1 cellular context compared by ENCODE assay signal in the genomic region with DNA sequence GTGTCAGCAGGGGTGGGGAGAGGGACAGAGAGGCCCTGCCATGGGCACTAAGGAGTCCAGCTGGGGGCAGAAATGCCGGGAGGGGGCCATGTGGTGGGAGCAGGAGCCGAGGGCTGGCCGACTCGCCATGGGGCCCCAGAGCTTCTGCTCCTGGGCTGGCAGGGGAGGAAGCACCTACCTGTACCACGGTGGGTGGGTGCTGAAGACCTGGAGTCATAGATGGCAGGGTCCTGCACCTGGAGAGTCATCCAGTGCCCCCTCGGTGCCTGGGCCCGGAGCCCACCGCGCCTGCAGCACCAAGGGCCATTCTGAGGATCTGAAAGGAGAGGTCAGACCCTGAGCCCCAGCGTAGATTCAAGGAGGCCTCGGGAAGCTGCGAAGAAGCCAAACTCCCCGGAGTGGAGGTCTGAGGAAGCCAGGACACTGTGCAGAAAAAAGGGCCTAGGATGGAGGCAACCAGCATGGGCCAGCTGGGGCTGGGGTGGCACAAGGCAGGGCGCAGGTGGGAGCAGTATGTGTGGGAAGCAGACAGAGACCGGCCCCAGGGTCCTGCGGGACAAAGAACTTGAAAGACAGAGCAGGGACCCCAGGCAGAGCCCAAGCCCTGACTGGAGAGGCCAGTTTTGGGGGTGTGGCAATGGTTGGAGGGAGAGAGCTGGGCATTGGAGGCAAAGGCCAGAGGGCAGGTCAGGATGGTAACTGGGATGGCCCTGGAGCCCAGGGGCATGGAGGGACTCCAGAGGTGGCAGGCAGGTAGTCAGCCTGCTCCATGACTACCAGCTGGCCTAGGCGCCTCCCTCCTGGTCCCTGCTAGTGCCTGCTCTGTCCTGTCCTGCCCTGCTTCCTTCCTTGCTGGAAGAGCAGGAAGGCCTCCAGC.
TF ChIP-seq lines count a peak whose summit lies in the region.

No MANE protein-coding gene starts in this region.

TF ChIP-seq in neural cell, 6 proteins besides CTCF, POLR2A, EP300 and RAD21:
- TF ChIP-seq TAF1 (IDR thresholded peaks at IDR 0.05; ENCODE audit: low read depth) (no peak), MXI1 (conservative IDR thresholded peaks at IDR 0.05; ENCODE audit: poor library complexity, severe bottlenecking) (no peak), SMC3 (conservative IDR thresholded peaks at IDR 0.05; ENCODE audit: poor library complexity) (no peak), POLR2AphosphoS5 (IDR thresholded peaks at IDR 0.05) (no peak), EZH2 (IDR thresholded peaks at IDR 0.05; ENCODE audit: borderline replicate concordance, insufficient read depth, low read length, poor library complexity, severe bottlenecking) (no peak)
- TF ChIP-seq, protein P1, sequence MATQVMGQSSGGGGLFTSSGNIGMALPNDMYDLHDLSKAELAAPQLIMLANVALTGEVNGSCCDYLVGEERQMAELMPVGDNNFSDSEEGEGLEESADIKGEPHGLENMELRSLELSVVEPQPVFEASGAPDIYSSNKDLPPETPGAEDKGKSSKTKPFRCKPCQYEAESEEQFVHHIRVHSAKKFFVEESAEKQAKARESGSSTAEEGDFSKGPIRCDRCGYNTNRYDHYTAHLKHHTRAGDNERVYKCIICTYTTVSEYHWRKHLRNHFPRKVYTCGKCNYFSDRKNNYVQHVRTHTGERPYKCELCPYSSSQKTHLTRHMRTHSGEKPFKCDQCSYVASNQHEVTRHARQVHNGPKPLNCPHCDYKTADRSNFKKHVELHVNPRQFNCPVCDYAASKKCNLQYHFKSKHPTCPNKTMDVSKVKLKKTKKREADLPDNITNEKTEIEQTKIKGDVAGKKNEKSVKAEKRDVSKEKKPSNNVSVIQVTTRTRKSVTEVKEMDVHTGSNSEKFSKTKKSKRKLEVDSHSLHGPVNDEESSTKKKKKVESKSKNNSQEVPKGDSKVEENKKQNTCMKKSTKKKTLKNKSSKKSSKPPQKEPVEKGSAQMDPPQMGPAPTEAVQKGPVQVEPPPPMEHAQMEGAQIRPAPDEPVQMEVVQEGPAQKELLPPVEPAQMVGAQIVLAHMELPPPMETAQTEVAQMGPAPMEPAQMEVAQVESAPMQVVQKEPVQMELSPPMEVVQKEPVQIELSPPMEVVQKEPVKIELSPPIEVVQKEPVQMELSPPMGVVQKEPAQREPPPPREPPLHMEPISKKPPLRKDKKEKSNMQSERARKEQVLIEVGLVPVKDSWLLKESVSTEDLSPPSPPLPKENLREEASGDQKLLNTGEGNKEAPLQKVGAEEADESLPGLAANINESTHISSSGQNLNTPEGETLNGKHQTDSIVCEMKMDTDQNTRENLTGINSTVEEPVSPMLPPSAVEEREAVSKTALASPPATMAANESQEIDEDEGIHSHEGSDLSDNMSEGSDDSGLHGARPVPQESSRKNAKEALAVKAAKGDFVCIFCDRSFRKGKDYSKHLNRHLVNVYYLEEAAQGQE (IDR thresholded peaks at IDR 0.05; ENCODE audit: borderline replicate concordance), result no peak
